Comparison of ENCODE assay signal across 1 cellular context in the genomic region with DNA sequence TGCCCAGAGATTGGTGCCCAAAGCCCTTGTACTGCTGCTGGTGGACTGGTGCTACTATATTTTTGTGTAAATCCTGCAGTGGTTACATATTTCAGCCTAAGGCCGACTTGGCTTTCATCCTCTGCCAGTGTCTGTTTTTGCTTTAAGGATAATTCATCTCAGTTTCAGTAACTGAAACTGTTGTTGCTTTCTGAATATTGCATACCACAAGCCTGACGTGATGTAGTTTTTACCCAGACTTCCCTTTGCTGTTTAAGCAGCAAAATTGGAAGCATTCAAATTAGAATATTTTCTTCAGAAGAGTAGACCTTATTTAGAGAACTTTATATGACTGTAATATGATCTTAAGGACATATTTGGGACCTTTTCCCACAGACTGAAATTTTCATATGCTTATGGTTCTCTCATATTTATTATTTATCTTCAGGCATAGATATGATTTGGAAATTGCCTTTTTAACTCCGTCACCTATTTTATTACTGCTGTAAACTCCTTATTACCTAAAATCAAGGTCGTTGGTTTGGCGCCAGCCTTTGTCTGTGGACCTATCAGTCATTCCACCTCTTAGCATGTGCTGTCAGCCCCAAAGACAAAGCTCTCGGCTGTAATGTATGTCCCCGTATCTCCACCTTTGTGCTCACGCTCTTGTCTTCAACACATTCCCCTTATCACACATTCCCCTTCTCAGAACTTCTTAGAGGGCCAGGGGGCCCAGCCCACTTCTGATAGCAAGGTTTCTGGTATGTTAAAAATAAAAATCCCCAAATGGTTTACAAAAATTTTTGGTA.
TF ChIP-seq lines count a peak whose summit lies in the region.

No MANE protein-coding gene starts in this region.

TF ChIP-seq in HepG2, 621 proteins besides CTCF, POLR2A, EP300 and RAD21 (continued from another document):
- TF ChIP-seq PAXIP1 (CRISPR knock-in tag; conservative IDR thresholded peaks at IDR 0.05) (no peak), ZNF567 (CRISPR knock-in tag; IDR thresholded peaks at IDR 0.05; ENCODE audit: borderline replicate concordance) (no peak), RBM22 (optimal IDR thresholded peaks at IDR 0.05; ENCODE audit: low read length) (no peak), IKZF4 (CRISPR knock-in tag; IDR thresholded peaks at IDR 0.05; ENCODE audit: borderline replicate concordance, low read depth, not compliant biosample characterization) (no peak), GABPB1 (CRISPR knock-in tag; IDR thresholded peaks at IDR 0.05) (no peak), ZFP36L2 (CRISPR knock-in tag; IDR thresholded peaks at IDR 0.05) (no peak), MYNN (CRISPR knock-in tag; IDR thresholded peaks at IDR 0.05; ENCODE audit: low read depth) (no peak), KDM1A (CRISPR knock-in tag; IDR thresholded peaks at IDR 0.05) (no peak)
- TF ChIP-seq, protein P1, sequence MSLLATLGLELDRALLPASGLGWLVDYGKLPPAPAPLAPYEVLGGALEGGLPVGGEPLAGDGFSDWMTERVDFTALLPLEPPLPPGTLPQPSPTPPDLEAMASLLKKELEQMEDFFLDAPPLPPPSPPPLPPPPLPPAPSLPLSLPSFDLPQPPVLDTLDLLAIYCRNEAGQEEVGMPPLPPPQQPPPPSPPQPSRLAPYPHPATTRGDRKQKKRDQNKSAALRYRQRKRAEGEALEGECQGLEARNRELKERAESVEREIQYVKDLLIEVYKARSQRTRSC (CRISPR knock-in tag; IDR thresholded peaks at IDR 0.05; ENCODE audit: low read depth), result no peak
- TF ChIP-seq, protein P2, sequence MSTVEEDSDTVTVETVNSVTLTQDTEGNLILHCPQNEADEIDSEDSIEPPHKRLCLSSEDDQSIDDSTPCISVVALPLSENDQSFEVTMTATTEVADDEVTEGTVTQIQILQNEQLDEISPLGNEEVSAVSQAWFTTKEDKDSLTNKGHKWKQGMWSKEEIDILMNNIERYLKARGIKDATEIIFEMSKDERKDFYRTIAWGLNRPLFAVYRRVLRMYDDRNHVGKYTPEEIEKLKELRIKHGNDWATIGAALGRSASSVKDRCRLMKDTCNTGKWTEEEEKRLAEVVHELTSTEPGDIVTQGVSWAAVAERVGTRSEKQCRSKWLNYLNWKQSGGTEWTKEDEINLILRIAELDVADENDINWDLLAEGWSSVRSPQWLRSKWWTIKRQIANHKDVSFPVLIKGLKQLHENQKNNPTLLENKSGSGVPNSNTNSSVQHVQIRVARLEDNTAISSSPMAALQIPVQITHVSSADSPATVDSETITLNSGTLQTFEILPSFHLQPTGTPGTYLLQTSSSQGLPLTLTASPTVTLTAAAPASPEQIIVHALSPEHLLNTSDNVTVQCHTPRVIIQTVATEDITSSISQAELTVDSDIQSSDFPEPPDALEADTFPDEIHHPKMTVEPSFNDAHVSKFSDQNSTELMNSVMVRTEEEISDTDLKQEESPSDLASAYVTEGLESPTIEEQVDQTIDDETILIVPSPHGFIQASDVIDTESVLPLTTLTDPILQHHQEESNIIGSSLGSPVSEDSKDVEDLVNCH (CRISPR knock-in tag; IDR thresholded peaks at IDR 0.05), result no peak
